16 cellular contexts compared by ENCODE assay signal in genomic region chr15:81575436-81576123, GRCh38.
A peak's percentile ranks its signal among the peaks of the same experiment; 100 is the strongest.
DNase-seq lines count a peak whose midpoint lies in the region; ATAC-seq and TF ChIP-seq lines count a peak whose summit lies in the region.
"Had no signal": no experiment of that assay in that cellular context is flagged by ENCODE, and none has a peak within 500 bp of the region (broad histone marks: within the 10 kb centered on the region; RNA-seq: fewer than 3 reads in every experiment).

No MANE protein-coding gene starts in this region.

- no peak overlapping the region for H3K4me3 Mint-ChIP-seq in stimulated activated memory B cell treated with anti-CD40 and anti-IgM and Interleukin-4, amounts not matched to agents 10 μg/mL and 1 μg/mL and 100 μg/mL, for 72 hours
- H3K4me3 Mint-ChIP-seq: activated T-cell treated with anti-CD3 and anti-CD28 coated beads, Interleukin-2, amount 50 U/mL, for 72 hours; CD4-positive, alpha-beta T cell; stimulated activated naive CD8-positive, alpha-beta T cell treated with anti-CD3 and anti-CD28 coated beads, Interleukin-15, amount 100 ng/mL, for 72 hours had no signal

- H3F3A ChIP-seq in neural cell (ENCODE audit: insufficient read depth, low read length, poor library complexity, severe bottlenecking): no peaks in the 10 kb centered on the region

- TF ChIP-seq CTCF in mammary epithelial cell (conservative IDR thresholded peaks at IDR 0.05 in 1 of 2, IDR thresholded peaks at IDR 0.05 in 1 of 2; ENCODE audit: extremely low read depth in 1 of 2, insufficient read depth in 1 of 2, low read depth in 1 of 2, low read length in 2 of 2) (no peak), neural cell (IDR thresholded peaks at IDR 0.05; ENCODE audit: poor library complexity, severe bottlenecking) (no peak)

- no peak for TF ChIP-seq RAD21 in neural cell (conservative IDR thresholded peaks at IDR 0.05)

- BruUV-seq in mammary epithelial cell (replicated peaks; lab: Mats Ljungman, UMichigan): no TSS peak

- no peaks in the 10 kb centered on the region for H3K27me3 ChIP-seq in mammary epithelial cell (ENCODE audit: insufficient read depth, low read length)
- no peaks in the 10 kb centered on the region for H3K27me3 ChIP-seq in neural cell (ENCODE audit: insufficient read depth, low read depth, low read length)

- intact Hi-C loops in mammary epithelial cell (cut with micrococcal nuclease): no loop called here

- dilution Hi-C loops in mammary epithelial cell (cut with HindIII; ENCODE audit: low sequenced_read_pairs): no loop called here

- H3K36me3 Mint-ChIP-seq in stimulated activated memory B cell treated with anti-CD40 and anti-IgM and Interleukin-4, amounts not matched to agents 10 μg/mL and 1 μg/mL and 100 μg/mL, for 72 hours: no peaks in the 10 kb centered on the region

- H4K20me1 ChIP-seq in mammary epithelial cell (ENCODE audit: insufficient read depth, low read length) (no peaks in the 10 kb centered on the region), neural cell (ENCODE audit: insufficient read depth) (no peaks in the 10 kb centered on the region)

- H3K36me3 ChIP-seq in mammary epithelial cell (ENCODE audit: insufficient read depth, low read length) (no peaks in the 10 kb centered on the region), neural cell (ENCODE audit: insufficient read depth, low read length) (no peaks in the 10 kb centered on the region)
- H3K36me3 ChIP-seq: prostate gland had no signal

- no peak overlapping the region for H3K27ac Mint-ChIP-seq in stimulated activated memory B cell treated with anti-CD40 and anti-IgM and Interleukin-4, amounts not matched to agents 10 μg/mL and 1 μg/mL and 100 μg/mL, for 72 hours
- H3K27ac Mint-ChIP-seq: activated T-cell treated with anti-CD3 and anti-CD28 coated beads, Interleukin-2, amount 50 U/mL, for 72 hours; CD4-positive, alpha-beta T cell; stimulated activated naive CD8-positive, alpha-beta T cell treated with anti-CD3 and anti-CD28 coated beads, Interleukin-15, amount 100 ng/mL, for 72 hours had no signal

- H3K9me3 ChIP-seq in mammary epithelial cell (replicated peaks; ENCODE audit: insufficient read depth, low read length) (no peaks in the 10 kb centered on the region), neural cell (ENCODE audit: low read length) (no peaks in the 10 kb centered on the region)
- H3K9me3 ChIP-seq: prostate gland had no signal

- in situ Hi-C loops in mammary epithelial cell (cut with MboI; ENCODE audit: low sequenced_read_pairs in 2 of 2): no loop called here

- H3K79me2 ChIP-seq in mammary epithelial cell (ENCODE audit: insufficient read depth, low read length) (no peaks in the 10 kb centered on the region), neural cell (replicated peaks; ENCODE audit: insufficient read depth, low read length) (no peaks in the 10 kb centered on the region)

- CTCF ChIA-PET in HEK293T (lab: Yijun Ruan, JAX) (interaction anchor here (0.9 kb wide), 1 partner anchor 165 kb away, joined by 5 read pairs; no protein-coding TSS in a partner anchor), mammary epithelial cell (lab: Charles Lee; ENCODE audit: low non-redundant PET) (no interaction called here)

- H3K9me2 ChIP-seq in neural cell (ENCODE audit: insufficient read depth, low read length): no peaks in the 10 kb centered on the region

- 14% methylated on average over 7 of the region's 7 CpGs for WGBS in mammary epithelial cell (ENCODE audit: low coverage, missing lambda C conversion rate)

- H3K9ac ChIP-seq in mammary epithelial cell (ENCODE audit: insufficient read depth, low read length) (no peak overlapping the region), neural cell (ENCODE audit: low read length) (no peak overlapping the region)

- peak; percentile 12 for DNase-seq in HEK293T (ENCODE audit: extremely low spot score)
- DNase-seq in NCI-H2171 treated with DMSO at 0.1 percent for 48 hours (lab: John Stamatoyannopoulos, UW): peak; percentile 89
- peak; percentile 44 for DNase-seq in mammary epithelial cell
- no peak for DNase-seq in NK-92 (lab: John Stamatoyannopoulos, UW; ENCODE audit: unreplicated experiment)
- DNase-seq: activated CD4-positive, CD25-positive, alpha-beta regulatory T cell treated with anti-CD3 and anti-CD28 coated beads, Interleukin-2, amount 50 U/mL, for 72 hours; activated T-cell treated with anti-CD3 and anti-CD28 coated beads, Interleukin-2, amount 50 U/mL, for 72 hours; CD4-positive, alpha-beta T cell; hippocampal formation; NCI-H446 treated with DMSO at 0.1 percent for 48 hours; stimulated activated CD4-positive, alpha-beta T cell treated with anti-CD3 and anti-CD28 coated beads, Interleukin-4, amount 100 ng/mL, for 1 hour; stimulated activated naive CD8-positive, alpha-beta T cell treated with anti-CD3 and anti-CD28 coated beads, Interleukin-15, amount 100 ng/mL, for 72 hours had no signal

- H3K9me3 Mint-ChIP-seq in stimulated activated memory B cell treated with anti-CD40 and anti-IgM and Interleukin-4, amounts not matched to agents 10 μg/mL and 1 μg/mL and 100 μg/mL, for 72 hours: no peaks in the 10 kb centered on the region
- H3K9me3 Mint-ChIP-seq: activated T-cell treated with anti-CD3 and anti-CD28 coated beads, Interleukin-2, amount 50 U/mL, for 72 hours; CD4-positive, alpha-beta T cell; stimulated activated naive CD8-positive, alpha-beta T cell treated with anti-CD3 and anti-CD28 coated beads, Interleukin-15, amount 100 ng/mL, for 72 hours had no signal

- no peak for TF ChIP-seq EP300 in neural cell (conservative IDR thresholded peaks at IDR 0.05; ENCODE audit: poor library complexity, severe bottlenecking)

- no peak for ATAC-seq in stimulated activated memory B cell treated with anti-CD40 and anti-IgM and Interleukin-4, amounts not matched to agents 10 μg/mL and 1 μg/mL and 100 μg/mL, for 72 hours
- ATAC-seq in HG03045 (IDR thresholded peaks at IDR 0.05; ENCODE audit: unreplicated experiment) (no peak), HG02870 (IDR thresholded peaks at IDR 0.05; ENCODE audit: unreplicated experiment) (no peak)
- ATAC-seq: activated T-cell treated with anti-CD3 and anti-CD28 coated beads, Interleukin-2, amount 50 U/mL, for 72 hours; stimulated activated naive CD8-positive, alpha-beta T cell treated with anti-CD3 and anti-CD28 coated beads, Interleukin-15, amount 100 ng/mL, for 72 hours had no signal

- H3K4me2 ChIP-seq in mammary epithelial cell (ENCODE audit: insufficient read depth, low read depth, low read length): no peak overlapping the region
- H3K4me2 ChIP-seq in neural cell (ENCODE audit: low read length): peak overlapping the region; percentile 23

- H3K4me1 Mint-ChIP-seq in stimulated activated memory B cell treated with anti-CD40 and anti-IgM and Interleukin-4, amounts not matched to agents 10 μg/mL and 1 μg/mL and 100 μg/mL, for 72 hours: no peaks in the 10 kb centered on the region
- H3K4me1 Mint-ChIP-seq: stimulated activated naive CD8-positive, alpha-beta T cell treated with anti-CD3 and anti-CD28 coated beads, Interleukin-15, amount 100 ng/mL, for 72 hours had no signal

- peaks cover 35% of the 10 kb centered on the region for H3K27me3 Mint-ChIP-seq in stimulated activated memory B cell treated with anti-CD40 and anti-IgM and Interleukin-4, amounts not matched to agents 10 μg/mL and 1 μg/mL and 100 μg/mL, for 72 hours

- no peaks in the 10 kb centered on the region for H3K4me1 ChIP-seq in mammary epithelial cell (ENCODE audit: insufficient read depth, low read length)
- H3K4me1 ChIP-seq: prostate gland had no signal

- no peak overlapping the region for H3K27ac ChIP-seq in mammary epithelial cell (ENCODE audit: insufficient read depth, low read depth, low read length)
- H3K27ac ChIP-seq in neural cell (ENCODE audit: low read length): peak overlapping the region; percentile 62
- H3K27ac ChIP-seq: prostate gland had no signal

- H3K4me3 ChIP-seq in mammary epithelial cell (replicated peaks in 1 of 3; ENCODE audit: insufficient read depth in 1 of 3, low read depth in 2 of 3, low read length in 3 of 3) (no peak overlapping the region), neural cell (ENCODE audit: low read length) (peak overlapping the region; percentile 24)
- H3K4me3 ChIP-seq: prostate gland had no signal

- POLR2A ChIA-PET in HEK293T (lab: Yijun Ruan, JAX): no interaction called here

- H2AFZ ChIP-seq in mammary epithelial cell (ENCODE audit: low read depth, low read length): no peak overlapping the region
- peak overlapping the region; percentile 27 for H2AFZ ChIP-seq in neural cell (ENCODE audit: low read depth, low read length)

TF ChIP-seq in HEK293T, 16 proteins besides CTCF, POLR2A, EP300 and RAD21 (continues in another document):
- TF ChIP-seq FOXK2 (IDR thresholded peaks at IDR 0.05) (no peak), FOXM1 (IDR thresholded peaks at IDR 0.05; ENCODE audit: borderline replicate concordance) (no peak), LEF1 (IDR thresholded peaks at IDR 0.05; ENCODE audit: borderline replicate concordance) (no peak), ZNF384 (IDR thresholded peaks at IDR 0.05) (no peak), PKNOX1 (IDR thresholded peaks at IDR 0.05) (no peak), HDGF (IDR thresholded peaks at IDR 0.05; ENCODE audit: borderline replicate concordance) (no peak), NFRKB (IDR thresholded peaks at IDR 0.05) (no peak)

TF ChIP-seq in neural cell, 6 proteins besides CTCF, POLR2A, EP300 and RAD21 (continues in another document):
- TF ChIP-seq POLR2AphosphoS5 (IDR thresholded peaks at IDR 0.05) (peak; percentile 44), SMC3 (conservative IDR thresholded peaks at IDR 0.05; ENCODE audit: poor library complexity) (no peak), EZH2 (IDR thresholded peaks at IDR 0.05; ENCODE audit: borderline replicate concordance, insufficient read depth, low read length, poor library complexity, severe bottlenecking) (no peak), MXI1 (conservative IDR thresholded peaks at IDR 0.05; ENCODE audit: poor library complexity, severe bottlenecking) (no peak)
